14 cellular contexts compared by ENCODE assay signal in genomic region chr15:29066848-29067247, GRCh38.
"Had no signal": no experiment of that assay in that cellular context is flagged by ENCODE, and none has a peak within 500 bp of the region (broad histone marks: within the 10 kb centered on the region; RNA-seq: fewer than 3 reads in every experiment).

No MANE protein-coding gene starts in this region.

- H3K27me3 Mint-ChIP-seq: activated CD4-positive, alpha-beta T cell treated with anti-CD3 and anti-CD28 coated beads, Interleukin-2, amount 10 ng/mL, durations not matched to agents 7 days and 5 days; activated T-helper 17 cell treated with anti-CD3 and anti-CD28 coated beads, Interleukin-2, amount 50 U/mL, for 72 hours had no signal

- H3K27ac Mint-ChIP-seq: activated CD4-positive, alpha-beta T cell treated with anti-CD3 and anti-CD28 coated beads, Interleukin-2, amount 10 ng/mL, durations not matched to agents 7 days and 5 days; activated T-helper 17 cell treated with anti-CD3 and anti-CD28 coated beads, Interleukin-2, amount 50 U/mL, for 72 hours; stimulated activated memory B cell treated with anti-CD40 and anti-IgM and Interleukin-4, amounts not matched to agents 10 μg/mL and 1 μg/mL and 100 μg/mL, for 72 hours had no signal

- DNase-seq: activated CD4-positive, alpha-beta T cell treated with anti-CD3 and anti-CD28 coated beads, Interleukin-2, amount 10 ng/mL, durations not matched to agents 7 days and 5 days; activated CD4-positive, CD25-positive, alpha-beta regulatory T cell treated with anti-CD3 and anti-CD28 coated beads, Interleukin-2, amount 50 U/mL, for 72 hours; activated T-cell treated with anti-CD3 and anti-CD28 coated beads, Interleukin-2, amount 50 U/mL, for 1 hour; effector CD4-positive, alpha-beta T cell; heart right ventricle; mesenchymal stem cell; naive B cell; small intestine; stomach; transverse colon; WERI-Rb-1 had no signal

- H3K4me3 Mint-ChIP-seq: activated CD4-positive, alpha-beta T cell treated with anti-CD3 and anti-CD28 coated beads, Interleukin-2, amount 10 ng/mL, durations not matched to agents 7 days and 5 days; activated T-helper 17 cell treated with anti-CD3 and anti-CD28 coated beads, Interleukin-2, amount 50 U/mL, for 72 hours; naive B cell; stimulated activated memory B cell treated with anti-CD40 and anti-IgM and Interleukin-4, amounts not matched to agents 10 μg/mL and 1 μg/mL and 100 μg/mL, for 72 hours had no signal

- ATAC-seq: activated T-helper 17 cell treated with anti-CD3 and anti-CD28 coated beads, Interleukin-2, amount 50 U/mL, for 72 hours; heart right ventricle; sciatic nerve; stimulated activated memory B cell treated with anti-CD40 and anti-IgM and Interleukin-4, amounts not matched to agents 10 μg/mL and 1 μg/mL and 100 μg/mL, for 72 hours had no signal

- H3K36me3 Mint-ChIP-seq: naive B cell; stimulated activated memory B cell treated with anti-CD40 and anti-IgM and Interleukin-4, amounts not matched to agents 10 μg/mL and 1 μg/mL and 100 μg/mL, for 72 hours had no signal

- H3K9me3 Mint-ChIP-seq: activated T-helper 17 cell treated with anti-CD3 and anti-CD28 coated beads, Interleukin-2, amount 50 U/mL, for 72 hours had no signal

- H3K4me1 Mint-ChIP-seq: activated CD4-positive, alpha-beta T cell treated with anti-CD3 and anti-CD28 coated beads, Interleukin-2, amount 10 ng/mL, durations not matched to agents 7 days and 5 days; activated T-helper 17 cell treated with anti-CD3 and anti-CD28 coated beads, Interleukin-2, amount 50 U/mL, for 72 hours; naive B cell; stimulated activated memory B cell treated with anti-CD40 and anti-IgM and Interleukin-4, amounts not matched to agents 10 μg/mL and 1 μg/mL and 100 μg/mL, for 72 hours had no signal
